In the genomic region with DNA sequence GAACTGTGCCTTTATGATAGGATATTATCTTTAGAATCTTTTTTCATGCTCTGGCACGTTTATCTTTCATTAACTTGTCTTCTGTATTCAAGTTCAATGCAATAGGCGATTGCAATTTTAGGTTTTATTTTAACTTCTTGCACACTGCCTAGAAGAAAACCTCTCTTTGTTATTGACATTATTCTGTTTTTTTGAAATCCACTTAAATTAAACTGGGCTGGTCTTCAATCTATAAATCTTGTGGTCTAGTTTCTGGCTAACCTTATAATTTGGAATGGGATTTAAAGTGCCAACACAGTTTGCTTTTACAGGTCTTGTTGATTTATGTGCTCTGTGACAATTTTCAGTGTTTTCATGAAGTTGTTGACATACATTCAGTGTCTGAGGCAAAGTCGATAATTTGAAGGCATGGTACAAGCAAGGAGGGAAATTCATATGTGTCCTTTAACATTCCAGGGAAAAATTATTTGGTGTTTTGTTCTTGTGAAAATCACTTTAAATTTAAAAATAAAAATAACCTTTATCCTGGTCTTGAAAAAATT, we compare ENCODE assay signal across 18 cellular contexts.
DNase-seq lines count a peak whose midpoint lies in the region; ATAC-seq and TF ChIP-seq lines count a peak whose summit lies in the region.
"Had no signal": no experiment of that assay in that cellular context is flagged by ENCODE, and none has a peak within 500 bp of the region (broad histone marks: within the 10 kb centered on the region; RNA-seq: fewer than 3 reads in every experiment).

No MANE protein-coding gene starts in this region.

- CTCF ChIA-PET in activated CD4-positive, alpha-beta T cell treated with anti-CD3 and anti-CD28 coated beads for 36 hours (lab: Charles Lee), result interaction anchor here (0.6 kb wide), 1 partner anchor 287 kb away, joined by 3 read pairs; no protein-coding TSS in a partner anchor

- H3K36me3 ChIP-seq in right lobe of liver, result no peaks in the 10 kb centered on the region
- H3K36me3 ChIP-seq in suprapubic skin, result no peaks in the 10 kb centered on the region
- no peaks in the 10 kb centered on the region for H3K36me3 ChIP-seq in lower lobe of right lung
- H3K36me3 ChIP-seq: SJSA1 had no signal

- 9% methylated on average over 3 of the region's 3 CpGs for WGBS in right lobe of liver (ENCODE audit: insufficient coverage, low coverage, low lambda C conversion rate, missing lambda C conversion rate)
- WGBS in suprapubic skin, result 18% methylated on average over 3 of the region's 3 CpGs

- peaks cover 38% of the 10 kb centered on the region for H3K27me3 Mint-ChIP-seq in activated CD4-positive, alpha-beta T cell treated with anti-CD3 and anti-CD28 coated beads, Interleukin-2, amount 10 ng/mL, durations not matched to agents 24 days and 14 days
- H3K27me3 Mint-ChIP-seq in activated CD4-positive, alpha-beta T cell treated with anti-CD3 and anti-CD28 coated beads for 36 hours, result peaks cover 31% of the 10 kb centered on the region
- H3K27me3 Mint-ChIP-seq in activated T-helper 17 cell treated with anti-CD3 and anti-CD28 coated beads, Interleukin-2, amount 50 U/mL, for 72 hours, result peaks cover 30% of the 10 kb centered on the region
- H3K27me3 Mint-ChIP-seq: activated B cell treated with CpG ODN at 0.5 μM for 24 hours had no signal

- peak overlapping the region; percentile 37 for H3K27ac Mint-ChIP-seq in activated CD4-positive, alpha-beta T cell treated with anti-CD3 and anti-CD28 coated beads, Interleukin-2, amount 10 ng/mL, durations not matched to agents 24 days and 14 days
- H3K27ac Mint-ChIP-seq in activated CD4-positive, alpha-beta T cell treated with anti-CD3 and anti-CD28 coated beads for 36 hours, result no peak overlapping the region
- no peak overlapping the region for H3K27ac Mint-ChIP-seq in activated T-helper 17 cell treated with anti-CD3 and anti-CD28 coated beads, Interleukin-2, amount 50 U/mL, for 72 hours
- no peak overlapping the region for H3K27ac Mint-ChIP-seq in activated naive CD4-positive, alpha-beta T cell treated with anti-CD3 and anti-CD28 coated beads, Interleukin-2, amount 50 U/mL, for 72 hours
- H3K27ac Mint-ChIP-seq: activated B cell treated with CpG ODN at 0.5 μM for 24 hours, GM23338 had no signal

- no peak for TF ChIP-seq EP300 in suprapubic skin (IDR thresholded peaks at IDR 0.05)

- H3K4me1 ChIP-seq in right lobe of liver, result peaks cover 0 to 9% (median 2%) of the 10 kb centered on the region in 4 donors
- peaks cover 32% of the 10 kb centered on the region for H3K4me1 ChIP-seq in suprapubic skin
- peaks cover 20% of the 10 kb centered on the region for H3K4me1 ChIP-seq in lower lobe of right lung

- TF ChIP-seq POLR2A in right lobe of liver (IDR thresholded peaks at IDR 0.05) (no peak), suprapubic skin (IDR thresholded peaks at IDR 0.05) (no peak)

- H3K4me3 ChIP-seq in right lobe of liver (peak overlapping the region; percentile 4 to 14 (median 5)), suprapubic skin (peak overlapping the region; percentile 20), lower lobe of right lung (no peak overlapping the region)
- H3K4me3 ChIP-seq: GM23338, SJSA1, testis had no signal

- POLR2A ChIA-PET in activated CD4-positive, alpha-beta T cell treated with anti-CD3 and anti-CD28 coated beads for 36 hours (lab: Charles Lee), result interaction anchor here (1.0 kb wide), 1 partner anchor 241 kb away, joined by 3 read pairs; a partner anchor contains a TSS

- H3K36me3 Mint-ChIP-seq in activated CD4-positive, alpha-beta T cell treated with anti-CD3 and anti-CD28 coated beads, Interleukin-2, amount 10 ng/mL, durations not matched to agents 24 days and 14 days (ENCODE audit: low read depth), result no peaks in the 10 kb centered on the region
- H3K36me3 Mint-ChIP-seq in activated CD4-positive, alpha-beta T cell treated with anti-CD3 and anti-CD28 coated beads for 36 hours (ENCODE audit: low read depth), result no peaks in the 10 kb centered on the region
- H3K36me3 Mint-ChIP-seq in activated T-helper 17 cell treated with anti-CD3 and anti-CD28 coated beads, Interleukin-2, amount 50 U/mL, for 72 hours (ENCODE audit: low read depth), result no peaks in the 10 kb centered on the region
- H3K36me3 Mint-ChIP-seq in activated naive CD4-positive, alpha-beta T cell treated with anti-CD3 and anti-CD28 coated beads, Interleukin-2, amount 50 U/mL, for 72 hours, result no peaks in the 10 kb centered on the region

- no peaks in the 10 kb centered on the region for H3K9me3 Mint-ChIP-seq in activated CD4-positive, alpha-beta T cell treated with anti-CD3 and anti-CD28 coated beads, Interleukin-2, amount 10 ng/mL, durations not matched to agents 24 days and 14 days
- H3K9me3 Mint-ChIP-seq in activated CD4-positive, alpha-beta T cell treated with anti-CD3 and anti-CD28 coated beads for 36 hours (ENCODE audit: low read depth), result no peaks in the 10 kb centered on the region
- H3K9me3 Mint-ChIP-seq in activated T-helper 17 cell treated with anti-CD3 and anti-CD28 coated beads, Interleukin-2, amount 50 U/mL, for 72 hours, result no peaks in the 10 kb centered on the region
- no peaks in the 10 kb centered on the region for H3K9me3 Mint-ChIP-seq in activated naive CD4-positive, alpha-beta T cell treated with anti-CD3 and anti-CD28 coated beads, Interleukin-2, amount 50 U/mL, for 72 hours
- H3K9me3 Mint-ChIP-seq: activated B cell treated with CpG ODN at 0.5 μM for 24 hours, GM23338 had no signal

- ATAC-seq in activated CD4-positive, alpha-beta T cell treated with anti-CD3 and anti-CD28 coated beads for 36 hours, result no peak
- ATAC-seq in activated T-helper 17 cell treated with anti-CD3 and anti-CD28 coated beads, Interleukin-2, amount 50 U/mL, for 72 hours (replicated peaks), result no peak
- ATAC-seq in right lobe of liver (peak; percentile 37 to 55 (median 50)), lower lobe of right lung (no peak)
- ATAC-seq in activated naive CD4-positive, alpha-beta T cell treated with anti-CD3 and anti-CD28 coated beads, Interleukin-2, amount 50 U/mL, for 72 hours, result no peak
- ATAC-seq: GM23338 had no signal

- H3K27ac ChIP-seq in right lobe of liver, result peak overlapping the region in 2 of 3 donors; percentile 15 to 28
- H3K27ac ChIP-seq in suprapubic skin, result peak overlapping the region; percentile 62
- H3K27ac ChIP-seq in lower lobe of right lung, result no peak overlapping the region
- H3K27ac ChIP-seq: SJSA1 had no signal

- TF ChIP-seq CTCF in right lobe of liver (IDR thresholded peaks at IDR 0.05) (no peak), suprapubic skin (IDR thresholded peaks at IDR 0.05) (no peak), lower lobe of right lung (IDR thresholded peaks at IDR 0.05) (no peak)

- H3K4me3 Mint-ChIP-seq in activated CD4-positive, alpha-beta T cell treated with anti-CD3 and anti-CD28 coated beads, Interleukin-2, amount 10 ng/mL, durations not matched to agents 24 days and 14 days, result no peak overlapping the region
- no peak overlapping the region for H3K4me3 Mint-ChIP-seq in activated CD4-positive, alpha-beta T cell treated with anti-CD3 and anti-CD28 coated beads for 36 hours
- peak overlapping the region; percentile 39 for H3K4me3 Mint-ChIP-seq in activated T-helper 17 cell treated with anti-CD3 and anti-CD28 coated beads, Interleukin-2, amount 50 U/mL, for 72 hours
- H3K4me3 Mint-ChIP-seq: activated B cell treated with CpG ODN at 0.5 μM for 24 hours, GM23338 had no signal

- H3K27me3 ChIP-seq in right lobe of liver (no peaks in the 10 kb centered on the region), suprapubic skin (no peaks in the 10 kb centered on the region), lower lobe of right lung (ENCODE audit: low read depth) (no peaks in the 10 kb centered on the region)
- H3K27me3 ChIP-seq: SJSA1, testis had no signal

- intact Hi-C loops in activated CD4-positive, alpha-beta T cell treated with anti-CD3 and anti-CD28 coated beads, Interleukin-2, amount 10 ng/mL, durations not matched to agents 24 days and 14 days (cut with micrococcal nuclease), result loop anchor here (1.0 to 5.0 kb wide), 3 partner anchors 16 to 238 kb away; no protein-coding TSS in a partner anchor
- intact Hi-C loops in activated CD4-positive, alpha-beta T cell treated with anti-CD3 and anti-CD28 coated beads for 36 hours (cut with DNase I, micrococcal nuclease), result loop anchor here (1.0 kb wide), 2 partner anchors 16 to 67 kb away; no protein-coding TSS in a partner anchor
- intact Hi-C loops in right lobe of liver (cut with DNase I) (no loop called here), lower lobe of right lung (cut with DNase I) (no loop called here)

- peaks cover 25% of the 10 kb centered on the region for H3K4me1 Mint-ChIP-seq in activated CD4-positive, alpha-beta T cell treated with anti-CD3 and anti-CD28 coated beads, Interleukin-2, amount 10 ng/mL, durations not matched to agents 24 days and 14 days
- peaks cover 12% of the 10 kb centered on the region for H3K4me1 Mint-ChIP-seq in activated CD4-positive, alpha-beta T cell treated with anti-CD3 and anti-CD28 coated beads for 36 hours
- H3K4me1 Mint-ChIP-seq in activated T-helper 17 cell treated with anti-CD3 and anti-CD28 coated beads, Interleukin-2, amount 50 U/mL, for 72 hours, result peaks cover 21% of the 10 kb centered on the region
- H3K4me1 Mint-ChIP-seq: activated B cell treated with CpG ODN at 0.5 μM for 24 hours had no signal

- no peak for DNase-seq in activated CD4-positive, alpha-beta T cell treated with anti-CD3 and anti-CD28 coated beads, Interleukin-2, amount 10 ng/mL, durations not matched to agents 24 days and 14 days
- DNase-seq in activated CD4-positive, alpha-beta T cell treated with anti-CD3 and anti-CD28 coated beads for 36 hours, result no peak
- DNase-seq in right lobe of liver, result no peak
- DNase-seq in suprapubic skin (ENCODE audit: low spot score in 2 of 2), result no peak
- no peak for DNase-seq in lower lobe of right lung
- no peak for DNase-seq in NCI-H226
- DNase-seq in activated naive CD4-positive, alpha-beta T cell treated with anti-CD3 and anti-CD28 coated beads, Interleukin-2, amount 50 U/mL, for 72 hours (ENCODE audit: low spot score in 2 of 2), result no peak
- DNase-seq: activated B cell treated with CpG ODN at 0.5 μM for 24 hours; activated T-cell treated with anti-CD3 and anti-CD28 coated beads, Interleukin-2, amount 50 U/mL, for 1 hour; aorta; mesendoderm; NCI-H1105 treated with DMSO at 0.1 percent for 48 hours; NCI-H510A; retina; testis had no signal

- H3K9me3 ChIP-seq in right lobe of liver, result no peaks in the 10 kb centered on the region
- no peaks in the 10 kb centered on the region for H3K9me3 ChIP-seq in suprapubic skin
- no peaks in the 10 kb centered on the region for H3K9me3 ChIP-seq in lower lobe of right lung
- H3K9me3 ChIP-seq: SJSA1, testis had no signal

Comparison
In these comparisons a context has a peak if more than half of its experiments do, and no peak if none do; other contexts are left out.
1. ATAC-seq: peak in right lobe of liver (4 of 4); none in activated CD4-positive, alpha-beta T cell treated with anti-CD3 and anti-CD28 coated beads for 36 hours (single experiment), activated T-helper 17 cell treated with anti-CD3 and anti-CD28 coated beads, Interleukin-2, amount 50 U/mL, for 72 hours (single experiment), lower lobe of right lung (0 of 2) and activated naive CD4-positive, alpha-beta T cell treated with anti-CD3 and anti-CD28 coated beads, Interleukin-2, amount 50 U/mL, for 72 hours (0 of 2).
2. intact Hi-C loops: an anchor here in activated CD4-positive, alpha-beta T cell treated with anti-CD3 and anti-CD28 coated beads, Interleukin-2, amount 10 ng/mL, durations not matched to agents 24 days and 14 days (1.0 to 5.0 kb wide) and activated CD4-positive, alpha-beta T cell treated with anti-CD3 and anti-CD28 coated beads for 36 hours (1.0 kb wide); none called in right lobe of liver and lower lobe of right lung.